Comparison of ENCODE assay signal across 26 cellular contexts in genomic region chr14:56995010-56995409, GRCh38.
"Had no signal": no experiment of that assay in that cellular context is flagged by ENCODE, and none has a peak within 500 bp of the region (broad histone marks: within the 10 kb centered on the region; RNA-seq: fewer than 3 reads in every experiment).

No MANE protein-coding gene starts in this region.

- DNase-seq: activated CD4-positive, alpha-beta T cell treated with anti-CD3 and anti-CD28 coated beads for 1 hour; activated CD4-positive, alpha-beta T cell treated with anti-CD3 and anti-CD28 coated beads, Interleukin-2, amount 50 U/mL, for 1 hour; activated CD8-positive, alpha-beta T cell treated with anti-CD3 and anti-CD28 coated beads, Interleukin-2, amount 10 ng/mL, durations not matched to agents 7 days and 5 days; activated gamma-delta T cell; aorta; caudate nucleus; dermis blood vessel endothelial cell; effector CD8-positive, alpha-beta T cell; head of caudate nucleus; naive B cell; posterior cingulate gyrus; stimulated activated CD4-positive, alpha-beta T cell treated with anti-CD3 and anti-CD28 coated beads, Interleukin-15, amount 100 ng/mL, for 24 hours; stomach; T-helper 9 cell had no signal

- H3K9me3 Mint-ChIP-seq: activated naive CD4-positive, alpha-beta T cell treated with anti-CD3 and anti-CD28 coated beads, Interleukin-2, amount 50 U/mL, for 24 hours; stimulated activated memory B cell treated with anti-CD40 and anti-IgM and Interleukin-4, amounts not matched to agents 10 μg/mL and 1 μg/mL and 100 μg/mL, for 72 hours had no signal

- H3K9me3 ChIP-seq: gastroesophageal sphincter, vagina had no signal

- ATAC-seq: activated CD8-positive, alpha-beta T cell treated with anti-CD3 and anti-CD28 coated beads, Interleukin-2, amount 10 ng/mL, durations not matched to agents 7 days and 5 days; gastroesophageal sphincter; sciatic nerve; stimulated activated memory B cell treated with anti-CD40 and anti-IgM and Interleukin-4, amounts not matched to agents 10 μg/mL and 1 μg/mL and 100 μg/mL, for 72 hours had no signal

- H3K27ac ChIP-seq: gastroesophageal sphincter, neural progenitor cell, stomach, suprapubic skin, tibial nerve, vagina had no signal

- H3K4me1 ChIP-seq: gastroesophageal sphincter, stomach, suprapubic skin, tibial nerve, vagina had no signal

- H3K4me3 ChIP-seq: gastroesophageal sphincter, neural progenitor cell, smooth muscle cell, stomach, suprapubic skin, tibial nerve, vagina had no signal

- H3K27me3 ChIP-seq: gastroesophageal sphincter, neural progenitor cell, suprapubic skin, tibial nerve, vagina had no signal

- H3K9ac ChIP-seq: neural progenitor cell had no signal

- H3K27me3 Mint-ChIP-seq: stimulated activated memory B cell treated with anti-CD40 and anti-IgM and Interleukin-4, amounts not matched to agents 10 μg/mL and 1 μg/mL and 100 μg/mL, for 72 hours had no signal

- H3K27ac Mint-ChIP-seq: activated CD8-positive, alpha-beta T cell treated with anti-CD3 and anti-CD28 coated beads, Interleukin-2, amount 10 ng/mL, durations not matched to agents 7 days and 5 days; activated naive CD4-positive, alpha-beta T cell treated with anti-CD3 and anti-CD28 coated beads, Interleukin-2, amount 50 U/mL, for 24 hours; activated T-helper 1 cell treated with anti-CD3 and anti-CD28 coated beads, Interleukin-12 subunit alpha, Interleukin-12 subunit beta, Interleukin-2, Interleukin-4 antibody, amounts not matched to agents 30 ng/mL and 10 ng/mL and 1 ng/mL, durations not matched to agents 14 hours and 24 hours and 36 hours; brain; naive B cell; neural progenitor cell; stimulated activated memory B cell treated with anti-CD40 and anti-IgM and Interleukin-4, amounts not matched to agents 10 μg/mL and 1 μg/mL and 100 μg/mL, for 72 hours had no signal

- H3K36me3 ChIP-seq: gastroesophageal sphincter, neural progenitor cell, stomach, suprapubic skin, tibial nerve, vagina had no signal

- H3K4me1 Mint-ChIP-seq: activated naive CD4-positive, alpha-beta T cell treated with anti-CD3 and anti-CD28 coated beads, Interleukin-2, amount 50 U/mL, for 24 hours; brain; naive B cell; stimulated activated memory B cell treated with anti-CD40 and anti-IgM and Interleukin-4, amounts not matched to agents 10 μg/mL and 1 μg/mL and 100 μg/mL, for 72 hours had no signal

- H3K4me3 Mint-ChIP-seq: activated CD8-positive, alpha-beta T cell treated with anti-CD3 and anti-CD28 coated beads, Interleukin-2, amount 10 ng/mL, durations not matched to agents 7 days and 5 days; activated naive CD4-positive, alpha-beta T cell treated with anti-CD3 and anti-CD28 coated beads, Interleukin-2, amount 50 U/mL, for 24 hours; activated T-helper 1 cell treated with anti-CD3 and anti-CD28 coated beads, Interleukin-12 subunit alpha, Interleukin-12 subunit beta, Interleukin-2, Interleukin-4 antibody, amounts not matched to agents 30 ng/mL and 10 ng/mL and 1 ng/mL, durations not matched to agents 14 hours and 24 hours and 36 hours; brain; naive B cell; neural progenitor cell; stimulated activated memory B cell treated with anti-CD40 and anti-IgM and Interleukin-4, amounts not matched to agents 10 μg/mL and 1 μg/mL and 100 μg/mL, for 72 hours had no signal

- FAIRE-seq: islet of Langerhans had no signal

- H3K4me2 ChIP-seq: neural progenitor cell, smooth muscle cell had no signal

- H2AFZ ChIP-seq: neural progenitor cell had no signal

- H3K36me3 Mint-ChIP-seq: activated naive CD4-positive, alpha-beta T cell treated with anti-CD3 and anti-CD28 coated beads, Interleukin-2, amount 50 U/mL, for 24 hours; brain; naive B cell; neural progenitor cell; stimulated activated memory B cell treated with anti-CD40 and anti-IgM and Interleukin-4, amounts not matched to agents 10 μg/mL and 1 μg/mL and 100 μg/mL, for 72 hours had no signal
